Comparison of ENCODE assay signal across 28 cellular contexts in genomic region chr1:89550995-89551394, GRCh38. TPM values are rescaled to one million over a fixed set of nuclear protein-coding genes. Genes with fewer than 3 reads are reported as not detected.
DNase-seq lines count a peak whose midpoint lies in the region; ATAC-seq, FAIRE-seq and TF ChIP-seq lines count a peak whose summit lies in the region.
"Had no signal": no experiment of that assay in that cellular context is flagged by ENCODE, and none has a peak within 500 bp of the region (broad histone marks: within the 10 kb centered on the region; RNA-seq: fewer than 3 reads in every experiment).

No MANE protein-coding gene starts in this region.

- CTCF ChIA-PET in activated CD8-positive, alpha-beta T cell treated with anti-CD3 and anti-CD28 coated beads for 36 hours (lab: Charles Lee): no interaction called here
- CTCF ChIA-PET in activated CD8-positive, alpha-beta T cell treated with anti-CD3 and anti-CD28 coated beads, Interleukin-2, amount 10 ng/mL, durations not matched to agents 7 days and 5 days (lab: Charles Lee): interaction anchor here (0.7 kb wide), 1 partner anchor 46 kb away, joined by 3 read pairs; no protein-coding TSS in a partner anchor
- CTCF ChIA-PET in K562 (lab: Yijun Ruan, JAX; ENCODE audit: low intra/inter-chr PET ratio): no interaction called here

- DNase-seq in activated CD8-positive, alpha-beta T cell treated with anti-CD3 and anti-CD28 coated beads for 36 hours: no peak
- DNase-seq in activated CD8-positive, alpha-beta T cell treated with anti-CD3 and anti-CD28 coated beads, Interleukin-2, amount 10 ng/mL, durations not matched to agents 7 days and 5 days: no peak
- DNase-seq in K562 (ENCODE audit: extremely low read depth in 1 of 4, low spot score in 3 of 4): peak; percentile 63 to 74 (median 65)
- DNase-seq in small intestine: peak; percentile 31
- DNase-seq in NCI-H1105 treated with DMSO at 0.1 percent for 48 hours (lab: John Stamatoyannopoulos, UW): no peak
- no peak for DNase-seq in posterior vena cava (ENCODE audit: low spot score)
- DNase-seq: activated CD8-positive, alpha-beta memory T cell treated with anti-CD3 and anti-CD28 coated beads for 24 hours; activated naive CD4-positive, alpha-beta T cell treated with anti-CD3 and anti-CD28 coated beads for 36 hours; CD4-positive, CD25-positive, alpha-beta regulatory T cell; cortex of kidney; GOT3; naive B cell; NCI-H1417 treated with DMSO at 0.1 percent for 48 hours; NCI-H2081; NCI-H226; NCI-H748 treated with DMSO at 0.1 percent for 48 hours; sigmoid colon; stimulated activated naive CD8-positive, alpha-beta T cell treated with anti-CD3 and anti-CD28 coated beads, Interleukin-15, Interleukin-2, amounts not matched to agents 100 U/mL and 50 U/mL, for 24 hours; T-helper 1 cell; testis had no signal

- POLR2A ChIA-PET in activated CD8-positive, alpha-beta T cell treated with anti-CD3 and anti-CD28 coated beads for 36 hours (lab: Charles Lee): interaction anchor here (0.7 kb wide), 1 partner anchor 85 kb away, joined by 3 read pairs; no protein-coding TSS in a partner anchor
- POLR2A ChIA-PET in activated CD8-positive, alpha-beta T cell treated with anti-CD3 and anti-CD28 coated beads, Interleukin-2, amount 10 ng/mL, durations not matched to agents 7 days and 5 days (lab: Charles Lee): no interaction called here
- POLR2A ChIA-PET in K562 (lab: Yijun Ruan, JAX): interaction anchor here (0.6 to 1.9 kb wide), 3 partner anchors 10 to 1012 kb away, joined by 3 to 8 read pairs (median 4); no protein-coding TSS in a partner anchor

- in situ Hi-C loops in K562 (cut with MboI): no loop called here

- no peaks in the 10 kb centered on the region for H3K9me1 ChIP-seq in K562 (ENCODE audit: control insufficient read depth, insufficient read depth, low read length)

- H3K9me3 Mint-ChIP-seq in activated CD8-positive, alpha-beta T cell treated with anti-CD3 and anti-CD28 coated beads for 36 hours: no peaks in the 10 kb centered on the region
- H3K9me3 Mint-ChIP-seq in activated CD8-positive, alpha-beta T cell treated with anti-CD3 and anti-CD28 coated beads, Interleukin-2, amount 10 ng/mL, durations not matched to agents 7 days and 5 days (ENCODE audit: insufficient read depth): no peaks in the 10 kb centered on the region
- H3K9me3 Mint-ChIP-seq: activated naive CD4-positive, alpha-beta T cell treated with anti-CD3 and anti-CD28 coated beads for 36 hours; CD4-positive, CD25-positive, alpha-beta regulatory T cell; naive B cell had no signal

- peaks cover 87% of the 10 kb centered on the region for H3K4me1 Mint-ChIP-seq in activated CD8-positive, alpha-beta T cell treated with anti-CD3 and anti-CD28 coated beads for 36 hours (ENCODE audit: low read depth)
- H3K4me1 Mint-ChIP-seq in activated CD8-positive, alpha-beta T cell treated with anti-CD3 and anti-CD28 coated beads, Interleukin-2, amount 10 ng/mL, durations not matched to agents 7 days and 5 days (ENCODE audit: low read depth): peaks cover 24% of the 10 kb centered on the region

- H4K20me1 ChIP-seq in OCI-LY1 (ENCODE audit: insufficient read depth, low read length) (no peaks in the 10 kb centered on the region), K562 (replicated peaks; ENCODE audit: control insufficient read depth, insufficient read depth, low read length) (no peaks in the 10 kb centered on the region)

- 5% methylated on average over 5 of the region's 5 CpGs for WGBS in K562 (ENCODE audit: insufficient coverage, low coverage, missing lambda C conversion rate)
- 14 to 64% (median 58%) methylated on average over 5 of the region's 5 CpGs for WGBS in small intestine, 3 donors

- H3K27ac Mint-ChIP-seq in activated CD8-positive, alpha-beta T cell treated with anti-CD3 and anti-CD28 coated beads for 36 hours: peak overlapping the region; percentile 15
- H3K27ac Mint-ChIP-seq in activated CD8-positive, alpha-beta T cell treated with anti-CD3 and anti-CD28 coated beads, Interleukin-2, amount 10 ng/mL, durations not matched to agents 7 days and 5 days: no peak overlapping the region
- H3K27ac Mint-ChIP-seq: activated naive CD4-positive, alpha-beta T cell treated with anti-CD3 and anti-CD28 coated beads for 36 hours; progenitor cell of endocrine pancreas had no signal

- H2AFZ ChIP-seq in OCI-LY1 (ENCODE audit: low read length) (no peak overlapping the region), K562 (ENCODE audit: low read depth, low read length) (peak overlapping the region; percentile 62)

- H3K4me3 ChIP-seq in OCI-LY1 (ENCODE audit: low read depth, low read length, poor library complexity, severe bottlenecking) (no peak overlapping the region), K562 (no peak overlapping the region), small intestine (ENCODE audit: low read depth in 1 of 2, low read length in 2 of 2) (peak overlapping the region in 1 of 2 donors; percentile 24)
- H3K4me3 ChIP-seq: ascending aorta, sigmoid colon, testis had no signal

- peak; percentile 3; the same call in 1 of the 2 replicates for TF ChIP-seq EP300 in K562 (IDR thresholded peaks at IDR 0.05; ENCODE audit: low read length)

- H3K27ac ChIP-seq in OCI-LY1 (ENCODE audit: low read depth, low read length, poor library complexity, severe bottlenecking): peak overlapping the region; percentile 72
- peak overlapping the region; percentile 75 for H3K27ac ChIP-seq in K562 (ENCODE audit: extremely low read depth, low read depth, low read length)
- H3K27ac ChIP-seq in small intestine (ENCODE audit: low read depth in 1 of 2, low read length in 1 of 2): peak overlapping the region in 1 of 2 donors; percentile 60
- H3K27ac ChIP-seq: ascending aorta, neutrophil, sigmoid colon, testis had no signal

- TF ChIP-seq CTCF in activated CD8-positive, alpha-beta T cell treated with anti-CD3 and anti-CD28 coated beads for 36 hours (IDR thresholded peaks at IDR 0.05): no peak
- TF ChIP-seq CTCF in OCI-LY1 (IDR thresholded peaks at IDR 0.05; ENCODE audit: low read length): no peak
- peak; percentile 47 to 61 (median 60); a peak in 4 of 6 replicates for TF ChIP-seq CTCF in K562 (IDR thresholded peaks at IDR 0.05 in 2 of 3, conservative IDR thresholded peaks at IDR 0.05 in 1 of 3; ENCODE audit: insufficient read depth in 2 of 3, low read depth in 1 of 3, low read length in 3 of 3)

- no peaks in the 10 kb centered on the region for H3K9me2 ChIP-seq in OCI-LY1 (ENCODE audit: low read depth, low read length)

- ATAC-seq in activated CD8-positive, alpha-beta T cell treated with anti-CD3 and anti-CD28 coated beads for 36 hours: no peak
- no peak for ATAC-seq in activated CD8-positive, alpha-beta T cell treated with anti-CD3 and anti-CD28 coated beads, Interleukin-2, amount 10 ng/mL, durations not matched to agents 7 days and 5 days
- ATAC-seq in K562: peak; percentile 86
- ATAC-seq in GM21423 (IDR thresholded peaks at IDR 0.05; ENCODE audit: unreplicated experiment): no peak
- ATAC-seq: activated CD4-positive, CD25-positive, alpha-beta regulatory T cell treated with anti-CD3 and anti-CD28 coated beads, Interleukin-2, amount 50 U/mL, for 24 hours; stimulated activated naive CD8-positive, alpha-beta T cell treated with anti-CD3 and anti-CD28 coated beads, Interleukin-15, Interleukin-2, amounts not matched to agents 100 U/mL and 50 U/mL, for 24 hours had no signal

- no peak overlapping the region for H3K4me3 Mint-ChIP-seq in activated CD8-positive, alpha-beta T cell treated with anti-CD3 and anti-CD28 coated beads for 36 hours
- no peak overlapping the region for H3K4me3 Mint-ChIP-seq in activated CD8-positive, alpha-beta T cell treated with anti-CD3 and anti-CD28 coated beads, Interleukin-2, amount 10 ng/mL, durations not matched to agents 7 days and 5 days
- H3K4me3 Mint-ChIP-seq: activated naive CD4-positive, alpha-beta T cell treated with anti-CD3 and anti-CD28 coated beads for 36 hours; CD4-positive, CD25-positive, alpha-beta regulatory T cell; naive B cell had no signal

- no peak overlapping the region for H3K9ac ChIP-seq in OCI-LY1 (ENCODE audit: low read length)
- peak overlapping the region in 1 of 2 experiments; percentile 56; a peak in 1 of 4 replicates for H3K9ac ChIP-seq in K562 (ENCODE audit: insufficient read depth in 1 of 2, low read depth in 2 of 2, low read length in 2 of 2)

- H3K27me3 ChIP-seq in OCI-LY1 (ENCODE audit: insufficient read depth, low read length) (no peaks in the 10 kb centered on the region), K562 (ENCODE audit: control insufficient read depth in 2 of 2, insufficient read depth in 2 of 2, low read length in 2 of 2) (no peaks in the 10 kb centered on the region), small intestine (ENCODE audit: control insufficient read depth in 2 of 2, insufficient read depth in 2 of 2, low read length in 2 of 2) (no peaks in the 10 kb centered on the region)
- H3K27me3 ChIP-seq: ascending aorta, neutrophil, sigmoid colon, testis had no signal

- no peaks in the 10 kb centered on the region for H3K27me3 Mint-ChIP-seq in activated CD8-positive, alpha-beta T cell treated with anti-CD3 and anti-CD28 coated beads for 36 hours
- no peaks in the 10 kb centered on the region for H3K27me3 Mint-ChIP-seq in activated CD8-positive, alpha-beta T cell treated with anti-CD3 and anti-CD28 coated beads, Interleukin-2, amount 10 ng/mL, durations not matched to agents 7 days and 5 days (ENCODE audit: low read depth)
- H3K27me3 Mint-ChIP-seq: CD4-positive, CD25-positive, alpha-beta regulatory T cell; naive B cell; progenitor cell of endocrine pancreas had no signal

- FAIRE-seq in K562 (lab: Jason Lieb, UNC) (peak; percentile 72), small intestine (lab: Jason Lieb, UNC) (no peak)
- FAIRE-seq: endometrium, frontal cortex had no signal

- peaks cover 64% of the 10 kb centered on the region for H3K36me3 Mint-ChIP-seq in activated CD8-positive, alpha-beta T cell treated with anti-CD3 and anti-CD28 coated beads for 36 hours (ENCODE audit: low read depth)
- H3K36me3 Mint-ChIP-seq in activated CD8-positive, alpha-beta T cell treated with anti-CD3 and anti-CD28 coated beads, Interleukin-2, amount 10 ng/mL, durations not matched to agents 7 days and 5 days (ENCODE audit: low read depth): peaks cover 33% of the 10 kb centered on the region
- H3K36me3 Mint-ChIP-seq: naive B cell had no signal

- H3K36me3 ChIP-seq in OCI-LY1 (ENCODE audit: insufficient read depth, low read length) (peaks cover 9% of the 10 kb centered on the region; the same call in 1 of the 2 replicates), K562 (ENCODE audit: control insufficient read depth, insufficient read depth, low read length) (peaks cover 67% of the 10 kb centered on the region), small intestine (ENCODE audit: control insufficient read depth in 2 of 2, insufficient read depth in 2 of 2, low read length in 2 of 2) (peaks cover 0 to 1% of the 10 kb centered on the region in 2 donors)
- H3K36me3 ChIP-seq: ascending aorta, neutrophil, sigmoid colon had no signal

- peak; percentile 57 to 67 for TF ChIP-seq RAD21 in K562 (CRISPR knock-in tag; conservative IDR thresholded peaks at IDR 0.05 in 1 of 2, IDR thresholded peaks at IDR 0.05 in 1 of 2)

- BruUV-seq in K562 (replicated peaks; lab: Mats Ljungman, UMichigan): no TSS peak

- intact Hi-C loops in activated CD8-positive, alpha-beta T cell treated with anti-CD3 and anti-CD28 coated beads for 36 hours (cut with micrococcal nuclease): no loop called here
- intact Hi-C loops in K562 (cut with micrococcal nuclease) (loop anchor here (1.0 to 2.0 kb wide), 2 partner anchors 31 to 68 kb away; no protein-coding TSS in a partner anchor), posterior vena cava (cut with DNase I) (no loop called here)

- no peaks in the 10 kb centered on the region for H3F3A ChIP-seq in OCI-LY1 (ENCODE audit: insufficient read depth, low read length)

- peaks cover 33% of the 10 kb centered on the region for H3K79me2 ChIP-seq in OCI-LY1 (ENCODE audit: insufficient read depth, low read length)
- H3K79me2 ChIP-seq in K562 (ENCODE audit: control insufficient read depth, insufficient read depth, low read length): peaks cover 95% of the 10 kb centered on the region

- no peaks in the 10 kb centered on the region for H3K9me3 ChIP-seq in OCI-LY1 (ENCODE audit: low read length)
- H3K9me3 ChIP-seq in K562 (replicated peaks; ENCODE audit: control insufficient read depth, insufficient read depth, low read depth, low read length): no peaks in the 10 kb centered on the region
- no peaks in the 10 kb centered on the region for H3K9me3 ChIP-seq in small intestine (ENCODE audit: control insufficient read depth, low read depth)
- H3K9me3 ChIP-seq: ascending aorta, neutrophil, sigmoid colon, testis had no signal

- H3K4me1 ChIP-seq in OCI-LY1 (ENCODE audit: insufficient read depth, low read length, severe bottlenecking) (peaks cover 36% of the 10 kb centered on the region), K562 (replicated peaks in 1 of 2; ENCODE audit: control insufficient read depth in 2 of 2, insufficient read depth in 2 of 2, low read length in 2 of 2) (peaks cover 12 to 62% of the 10 kb centered on the region in 2 experiments; a peak in 4 of 5 replicates), small intestine (ENCODE audit: control insufficient read depth in 2 of 2, insufficient read depth in 1 of 2, low read depth in 1 of 2, low read length in 1 of 2) (peaks cover 9 to 13% of the 10 kb centered on the region in 2 donors)
- H3K4me1 ChIP-seq: ascending aorta, testis had no signal

- TF ChIP-seq POLR2A in K562 (conservative IDR thresholded peaks at IDR 0.05): no peak

- H3K4me2 ChIP-seq in OCI-LY1 (ENCODE audit: low read length): no peak overlapping the region
- peak overlapping the region; percentile 47 for H3K4me2 ChIP-seq in K562 (ENCODE audit: insufficient read depth, low read length)

RNA-seq across cellular contexts. Expression of gene LRRC8B, which starts 26.4 kb away (rescaled TPM):
- total RNA-seq in activated CD8-positive, alpha-beta T cell treated with anti-CD3 and anti-CD28 coated beads for 36 hours: 10 to 100 TPM; 24.9 to 31.7 TPM
- 10 to 100 TPM; 11.8 to 13.0 TPM for total RNA-seq in activated CD8-positive, alpha-beta T cell treated with anti-CD3 and anti-CD28 coated beads, Interleukin-2, amount 10 ng/mL, durations not matched to agents 7 days and 5 days
- 81.4 and 138 TPM in 2 replicates for total RNA-seq in K562 (2011; cell fraction: chromatin; rRNA removed; ENCODE audit: low replicate concordance)
- total RNA-seq in K562 (2011; cell fraction: nucleolus; rRNA removed): 30.5 and 31.5 TPM in 2 replicates
- total RNA-seq in K562 (2011; cell fraction: nucleoplasm; rRNA removed): 59.8 and 105 TPM in 2 replicates
- total RNA-seq in K562 (2014; rRNA removed) (9.2 and 9.7 TPM in 2 replicates), K562 (2014; rRNA removed; fragmentation: Illumina TruSeq; extraction: Trizol) (17.1 and 21.9 TPM in 2 replicates), K562 (2015; rRNA removed; fragmentation: Illumina TruSeq; extraction: Trizol) (13.5 and 14.4 TPM in 2 replicates), K562 (2021) (20.3 and 25.7 TPM in 2 replicates), posterior vena cava (1 to 10 TPM; 6.0 to 9.9 TPM)
- polyA plus RNA-seq in K562 (2011; rRNA removed) (42.3 and 43.7 TPM in 2 replicates), K562 (2014; fragmentation: Illumina TruSeq; extraction: Trizol) (15.8 and 16.0 TPM in 2 replicates), K562 (2014; fragmentation: Nextera tagmentation; extraction: Ambion mirVana) (1 to 10 TPM; 4.3 to 5.7 TPM), K562 (2014; rRNA removed) (10.5 and 12.3 TPM in 2 replicates), small intestine (1 to 10 TPM; 1.6 to 5.7 (median 2.7) TPM)
- polyA plus RNA-seq in K562 (2011; cell fraction: cytosol; rRNA removed): 41.1 and 45.8 TPM in 2 replicates
- 32.4 and 41.6 TPM in 2 replicates for polyA plus RNA-seq in K562 (2011; cell fraction: nucleus; rRNA removed)
- polyA plus RNA-seq in K562 (2012): 9.3 and 9.9 TPM in 2 replicates
- 79.3 and 80.5 TPM in 2 replicates for polyA minus RNA-seq in K562 (2011; rRNA and poly(A)+ RNA removed)
- polyA minus RNA-seq in K562 (2011; cell fraction: cytosol; rRNA and poly(A)+ RNA removed): 32.1 and 35.7 TPM in 2 replicates
- polyA minus RNA-seq in K562 (2011; cell fraction: nucleus; rRNA and poly(A)+ RNA removed): 33.3 and 46.1 TPM in 2 replicates

Comparison
In these comparisons a context has a peak if more than half of its experiments do, and no peak if none do; other contexts are left out.
1. DNase-seq: peak in K562 (4 of 4) and small intestine (single experiment); none in activated CD8-positive, alpha-beta T cell treated with anti-CD3 and anti-CD28 coated beads for 36 hours (single experiment), activated CD8-positive, alpha-beta T cell treated with anti-CD3 and anti-CD28 coated beads, Interleukin-2, amount 10 ng/mL, durations not matched to agents 7 days and 5 days (single experiment), NCI-H1105 treated with DMSO at 0.1 percent for 48 hours (single experiment) and posterior vena cava (single experiment).
2. CTCF ChIP-seq: peak in K562 (3 of 3); none in activated CD8-positive, alpha-beta T cell treated with anti-CD3 and anti-CD28 coated beads for 36 hours (single experiment) and OCI-LY1 (single experiment).